1 cellular context compared by ENCODE assay signal in genomic region chr20:50219520-50220086, GRCh38.
TF ChIP-seq lines count a peak whose summit lies in the region.

No MANE protein-coding gene starts in this region.

TF ChIP-seq in HepG2, 621 proteins besides CTCF, POLR2A, EP300 and RAD21 (continued from another document):
- TF ChIP-seq ZNF281 (CRISPR knock-in tag; IDR thresholded peaks at IDR 0.05; ENCODE audit: borderline replicate concordance) (no peak), ZSCAN20 (CRISPR knock-in tag; IDR thresholded peaks at IDR 0.05; ENCODE audit: borderline replicate concordance) (no peak), ZNF552 (CRISPR knock-in tag; IDR thresholded peaks at IDR 0.05; ENCODE audit: borderline replicate concordance) (no peak), ZMYM3 (CRISPR knock-in tag; IDR thresholded peaks at IDR 0.05) (peak; percentile 95), ZMYM2 (CRISPR knock-in tag; IDR thresholded peaks at IDR 0.05) (peak; percentile 52; the same call in 1 of the 2 replicates), GZF1 (CRISPR knock-in tag; IDR thresholded peaks at IDR 0.05) (0 out of 2 replicates have a peak, but pooled peaks have one; percentile 52), EED (CRISPR knock-in tag; IDR thresholded peaks at IDR 0.05) (no peak), BCL3 (CRISPR knock-in tag; IDR thresholded peaks at IDR 0.05) (0 out of 2 replicates have a peak, but pooled peaks have one; percentile 11), REXO4 (CRISPR knock-in tag; IDR thresholded peaks at IDR 0.05; ENCODE audit: borderline replicate concordance) (no peak), FUBP1 (CRISPR knock-in tag; IDR thresholded peaks at IDR 0.05; ENCODE audit: borderline replicate concordance) (no peak)
